8 cellular contexts compared by ENCODE assay signal in genomic region chr3:160801386-160802118, GRCh38. TPM values are rescaled to one million over a fixed set of nuclear protein-coding genes. Genes with fewer than 3 reads are reported as not detected.
DNase-seq lines count a peak whose midpoint lies in the region; ATAC-seq and TF ChIP-seq lines count a peak whose summit lies in the region.

No MANE protein-coding gene starts in this region.

- no peaks in the 10 kb centered on the region for H3K27me3 ChIP-seq in adrenal gland
- no peaks in the 10 kb centered on the region for H3K27me3 ChIP-seq in lower lobe of right lung (ENCODE audit: low read depth)
- H3K27me3 ChIP-seq in testis = no peaks in the 10 kb centered on the region
- H3K27me3 ChIP-seq in effector memory CD4-positive, alpha-beta T cell (replicated peaks; ENCODE audit: control insufficient read depth, insufficient read depth, low read length, poor library complexity, severe bottlenecking) = no peaks in the 10 kb centered on the region

- peaks cover 49% of the 10 kb centered on the region for H3K4me1 Mint-ChIP-seq in CD14-positive monocyte

- peak overlapping the region; percentile 67 to 83 for H3K4me3 Mint-ChIP-seq in CD14-positive monocyte

- ATAC-seq in GM21381 (IDR thresholded peaks at IDR 0.05; ENCODE audit: unreplicated experiment) = peak; percentile 74
- peak; percentile 79 for ATAC-seq in HG03575 (IDR thresholded peaks at IDR 0.05; ENCODE audit: extremely low read depth, insufficient number of reproducible peaks, low FRiP score, unreplicated experiment)
- ATAC-seq in lower lobe of right lung = peak; percentile 90 to 92

- H3K36me3 ChIP-seq in adrenal gland (replicated peaks in 1 of 2) (no peaks in the 10 kb centered on the region), lower lobe of right lung (no peaks in the 10 kb centered on the region), testis (ENCODE audit: low read depth, missing control alignments) (no peaks in the 10 kb centered on the region)
- no peaks in the 10 kb centered on the region for H3K36me3 ChIP-seq in effector memory CD4-positive, alpha-beta T cell (ENCODE audit: control insufficient read depth, insufficient read depth, low read length)

- intact Hi-C loops in CD14-positive monocyte (cut with micrococcal nuclease) (loop anchor here in 1 of 2 donors (5.0 kb wide), 1 partner anchor 44 kb away; the partner anchor contains the start of gene PPM1L), adrenal gland (cut with DNase I) (no loop called here), lower lobe of right lung (cut with DNase I) (no loop called here), testis (cut with DNase I; ENCODE audit: low total_unique reads) (no loop called here)

- peaks cover 0 to 2% (median 0%) of the 10 kb centered on the region in 7 donors for H3K9me3 Mint-ChIP-seq in CD14-positive monocyte

- 41 to 49% (median 42%) methylated on average over 8 of the region's 8 CpGs for WGBS in adrenal gland, 4 donors
- 43 to 53% methylated on average over 8 of the region's 8 CpGs for WGBS in testis, 2 donors

- TF ChIP-seq POLR2A in adrenal gland (IDR thresholded peaks at IDR 0.05) = peak in 1 of 2 donors; percentile 66
- no peak for TF ChIP-seq POLR2A in testis (IDR thresholded peaks at IDR 0.05)

- H3K27ac ChIP-seq in adrenal gland (peak overlapping the region; percentile 25 to 83 (median 76)), lower lobe of right lung (peak overlapping the region; percentile 67), testis (peak overlapping the region; percentile 25 to 75)
- H3K27ac ChIP-seq in effector memory CD4-positive, alpha-beta T cell (ENCODE audit: insufficient read depth, low read length, poor library complexity, severe bottlenecking) = no peak overlapping the region

- peaks cover 0 to 1% (median 1%) of the 10 kb centered on the region in 3 donors for H3K27me3 Mint-ChIP-seq in CD14-positive monocyte (ENCODE audit: low read depth in 3 of 3)

- H3K9me3 ChIP-seq in adrenal gland (replicated peaks in 1 of 3) = no peaks in the 10 kb centered on the region
- no peaks in the 10 kb centered on the region for H3K9me3 ChIP-seq in lower lobe of right lung
- H3K9me3 ChIP-seq in testis = no peaks in the 10 kb centered on the region
- no peaks in the 10 kb centered on the region for H3K9me3 ChIP-seq in effector memory CD4-positive, alpha-beta T cell (ENCODE audit: control insufficient read depth, low read length)

- H3K4me3 ChIP-seq in adrenal gland = no peak overlapping the region
- H3K4me3 ChIP-seq in lower lobe of right lung = peak overlapping the region; percentile 22
- H3K4me3 ChIP-seq in testis = no peak overlapping the region
- no peak overlapping the region for H3K4me3 ChIP-seq in effector memory CD4-positive, alpha-beta T cell (ENCODE audit: insufficient read depth, low read depth, low read length, poor library complexity, severe bottlenecking)

- peaks cover 4 to 5% of the 10 kb centered on the region in 2 donors for H3K36me3 Mint-ChIP-seq in CD14-positive monocyte

- DNase-seq in CD14-positive monocyte (ENCODE audit: low spot score) (peak; percentile 82), adrenal gland (peak; percentile 51 to 85 (median 81)), lower lobe of right lung (peak; percentile 49), testis (peak; percentile 54), NCI-H526 (lab: John Stamatoyannopoulos, UW) (no peak)
- DNase-seq in effector memory CD4-positive, alpha-beta T cell = no peak

- TF ChIP-seq CTCF in CD14-positive monocyte (IDR thresholded peaks at IDR 0.05) (no peak), adrenal gland (IDR thresholded peaks at IDR 0.05) (no peak), lower lobe of right lung (IDR thresholded peaks at IDR 0.05) (no peak), testis (IDR thresholded peaks at IDR 0.05) (no peak)

- H3K4me1 ChIP-seq in adrenal gland (replicated peaks in 1 of 2) = peaks cover 20 to 51% of the 10 kb centered on the region in 2 donors
- peaks cover 16% of the 10 kb centered on the region for H3K4me1 ChIP-seq in lower lobe of right lung
- no peaks in the 10 kb centered on the region for H3K4me1 ChIP-seq in testis
- no peaks in the 10 kb centered on the region for H3K4me1 ChIP-seq in effector memory CD4-positive, alpha-beta T cell (ENCODE audit: control insufficient read depth, insufficient read depth, low read length, poor library complexity, severe bottlenecking)

- peak overlapping the region; percentile 91 to 98 (median 96) for H3K27ac Mint-ChIP-seq in CD14-positive monocyte

RNA-seq across cellular contexts. Expression of gene PPM1L, which starts 45.5 kb away (rescaled TPM):
- polyA plus RNA-seq in CD14-positive monocyte (1 to 10 TPM; 5.5 to 9.9 TPM), adrenal gland (10 to 100 TPM in 1 of 3 donors, 1 to 10 TPM in 2; 2.4 to 15.1 (median 5.5) TPM), testis (ENCODE audit: insufficient read depth, low read depth, low replicate concordance) (4.4 TPM)
- total RNA-seq in adrenal gland (10 to 100 TPM; 24.3 to 53.6 (median 39.9) TPM), lower lobe of right lung (14.9 TPM), testis (10 to 100 TPM; 19.6 to 27.7 TPM)

Comparison
In these comparisons a context has a peak if more than half of its experiments do, and no peak if none do; other contexts are left out.
1. DNase-seq: peak in CD14-positive monocyte (single experiment), adrenal gland (7 of 7), lower lobe of right lung (single experiment) and testis (single experiment); none in NCI-H526 (0 of 2) and effector memory CD4-positive, alpha-beta T cell (0 of 3).
2. Peak in every context shown above with its lines, with median percentiles within 50 percentile points of each other: ATAC-seq.